8 cellular contexts compared by ENCODE assay signal in genomic region chr11:73350908-73351636, GRCh38. TPM values are rescaled to one million over a fixed set of nuclear protein-coding genes. Genes with fewer than 3 reads are reported as not detected.
DNase-seq lines count a peak whose midpoint lies in the region; ATAC-seq and TF ChIP-seq lines count a peak whose summit lies in the region.

No MANE protein-coding gene starts in this region.

- no peak overlapping the region for H4K8ac ChIP-seq in mesenchymal stem cell (ENCODE audit: low read length)

- no peak overlapping the region for H3K23ac ChIP-seq in mesenchymal stem cell (ENCODE audit: low read length in 2 of 2)

- CTCF ChIA-PET in activated CD4-positive, alpha-beta T cell treated with anti-CD3 and anti-CD28 coated beads, Interleukin-2, amount 10 ng/mL, durations not matched to agents 7 days and 5 days (lab: Charles Lee): interaction anchor here (0.5 to 5.0 kb wide), 42 partner anchors 10 to 343 kb away, joined by 3 to 57 read pairs (median 4); partner anchors contain the start of genes ARHGEF17 and RELT

- H3K4me3 Mint-ChIP-seq in activated CD4-positive, alpha-beta T cell treated with anti-CD3 and anti-CD28 coated beads, Interleukin-2, amount 10 ng/mL, durations not matched to agents 7 days and 5 days: no peak overlapping the region

- WGBS in mesenchymal stem cell: 33% methylated on average over 15 of the region's 16 CpGs

- H3K4me3 ChIP-seq in HAP-1: no peak overlapping the region
- H3K4me3 ChIP-seq in dorsolateral prefrontal cortex: peak overlapping the region in 15 of 59 donors; percentile 1 to 31 (median 14)
- H3K4me3 ChIP-seq in mesenchymal stem cell (ENCODE audit: insufficient read depth in 1 of 2, low read depth in 1 of 2, low read length in 2 of 2): no peak overlapping the region

- no peak overlapping the region for H2AFZ ChIP-seq in mesenchymal stem cell (ENCODE audit: low read depth, low read length)

- H2BK5ac ChIP-seq in mesenchymal stem cell (ENCODE audit: low read depth, low read length, poor library complexity, severe bottlenecking): no peak overlapping the region

- in situ Hi-C loops in HAP-1 (cut with MboI; ENCODE audit: low sequenced_read_pairs): no loop called here

- peaks cover 52% of the 10 kb centered on the region for H3K79me1 ChIP-seq in mesenchymal stem cell (replicated peaks; ENCODE audit: low read length, poor library complexity, severe bottlenecking)

- DNase-seq in AML-193 (lab: John Stamatoyannopoulos, UW) (peak; percentile 76 to 80), HAP-1 (ENCODE audit: low spot score in 2 of 2) (peak; percentile 61 to 62), NCI-H510A (lab: John Stamatoyannopoulos, UW) (peak; percentile 76), dorsolateral prefrontal cortex (peak in 4 of 10 donors; percentile 49 to 79 (median 60)), mesenchymal stem cell (peak; percentile 85)
- peak; percentile 62 for DNase-seq in activated CD4-positive, alpha-beta T cell treated with anti-CD3 and anti-CD28 coated beads, Interleukin-2, amount 10 ng/mL, durations not matched to agents 7 days and 5 days
- DNase-seq in stimulated activated CD8-positive, alpha-beta memory T cell treated with anti-CD3 and anti-CD28 coated beads, Interleukin-4, amount 100 ng/mL, for 24 hours (ENCODE audit: low read depth): peak; percentile 24

- H3K36me3 ChIP-seq in HAP-1 (replicated peaks) (no peaks in the 10 kb centered on the region), mesenchymal stem cell (ENCODE audit: control insufficient read depth in 1 of 2, insufficient read depth in 2 of 2, low read depth in 1 of 2, low read length in 2 of 2) (peaks cover 62 to 67% of the 10 kb centered on the region in 2 experiments)

- no peaks in the 10 kb centered on the region for H3K9me3 Mint-ChIP-seq in activated CD4-positive, alpha-beta T cell treated with anti-CD3 and anti-CD28 coated beads, Interleukin-2, amount 10 ng/mL, durations not matched to agents 7 days and 5 days

- peak overlapping the region; percentile 64 for H3K9ac ChIP-seq in mesenchymal stem cell (ENCODE audit: low read length)

- intact Hi-C loops in dorsolateral prefrontal cortex (cut with DNase I): loop anchor here in 1 of 2 donors (1.0 kb wide), 1 partner anchor 42 kb away; no protein-coding TSS in a partner anchor

- H3K27me3 ChIP-seq in HAP-1 (ENCODE audit: low read depth) (no peaks in the 10 kb centered on the region), dorsolateral prefrontal cortex (no peaks in the 10 kb centered on the region), mesenchymal stem cell (ENCODE audit: control insufficient read depth in 1 of 2, insufficient read depth in 1 of 2, low read length in 2 of 2) (no peaks in the 10 kb centered on the region)

- H4K91ac ChIP-seq in mesenchymal stem cell (ENCODE audit: low read length): peak overlapping the region; percentile 16

- peak; percentile 90 to 100 (median 97) for TF ChIP-seq CTCF in dorsolateral prefrontal cortex (IDR thresholded peaks at IDR 0.05 in 54 of 56, conservative IDR thresholded peaks at IDR 0.05 in 2 of 56; ENCODE audit: low read depth in 1 of 56, partially characterized antibody in 56 of 56)

- H3K27ac Mint-ChIP-seq in activated CD4-positive, alpha-beta T cell treated with anti-CD3 and anti-CD28 coated beads, Interleukin-2, amount 10 ng/mL, durations not matched to agents 7 days and 5 days: peak overlapping the region; percentile 21

- no peak overlapping the region for H2BK15ac ChIP-seq in mesenchymal stem cell (ENCODE audit: low read depth, poor library complexity, severe bottlenecking)

- no peak overlapping the region for H2BK12ac ChIP-seq in mesenchymal stem cell (ENCODE audit: low read length in 2 of 2)

- H3K9me3 ChIP-seq in HAP-1 (no peaks in the 10 kb centered on the region), mesenchymal stem cell (ENCODE audit: control insufficient read depth, low read length) (no peaks in the 10 kb centered on the region)

- H3K4me1 ChIP-seq in HAP-1: no peaks in the 10 kb centered on the region
- H3K4me1 ChIP-seq in mesenchymal stem cell (ENCODE audit: control insufficient read depth, insufficient read depth, low read depth, low read length): peaks cover 3% of the 10 kb centered on the region

- H3K4me2 ChIP-seq in mesenchymal stem cell (ENCODE audit: low read length, poor library complexity, severe bottlenecking): no peak overlapping the region

- POLR2A ChIA-PET in activated CD4-positive, alpha-beta T cell treated with anti-CD3 and anti-CD28 coated beads, Interleukin-2, amount 10 ng/mL, durations not matched to agents 7 days and 5 days (lab: Charles Lee): interaction anchor here (0.6 kb wide), 2 partner anchors 41 to 42 kb away, joined by 3 read pairs; no protein-coding TSS in a partner anchor

- no peak for ATAC-seq in GM19397 (IDR thresholded peaks at IDR 0.05; ENCODE audit: unreplicated experiment)

- no peaks in the 10 kb centered on the region for H3K27me3 Mint-ChIP-seq in activated CD4-positive, alpha-beta T cell treated with anti-CD3 and anti-CD28 coated beads, Interleukin-2, amount 10 ng/mL, durations not matched to agents 7 days and 5 days

- H3K27ac ChIP-seq in dorsolateral prefrontal cortex: peak overlapping the region in 9 of 59 donors; percentile 1 to 59 (median 31)
- no peak overlapping the region for H3K27ac ChIP-seq in mesenchymal stem cell (ENCODE audit: low read length, poor library complexity, severe bottlenecking)

- H2AK5ac ChIP-seq in mesenchymal stem cell (ENCODE audit: low read length, severe bottlenecking): no peak overlapping the region

- no peaks in the 10 kb centered on the region for H3K36me3 Mint-ChIP-seq in activated CD4-positive, alpha-beta T cell treated with anti-CD3 and anti-CD28 coated beads, Interleukin-2, amount 10 ng/mL, durations not matched to agents 7 days and 5 days (ENCODE audit: low read depth)

- peaks cover 20% of the 10 kb centered on the region for H3K4me1 Mint-ChIP-seq in activated CD4-positive, alpha-beta T cell treated with anti-CD3 and anti-CD28 coated beads, Interleukin-2, amount 10 ng/mL, durations not matched to agents 7 days and 5 days

- H3K18ac ChIP-seq in mesenchymal stem cell (ENCODE audit: low read depth in 1 of 2, low read length in 2 of 2): no peak overlapping the region

- no peak overlapping the region for H2BK120ac ChIP-seq in mesenchymal stem cell (ENCODE audit: low read depth, low read length)

- no peak overlapping the region for H3K14ac ChIP-seq in mesenchymal stem cell (ENCODE audit: low read length in 2 of 2)

- no peak overlapping the region for H3K4ac ChIP-seq in mesenchymal stem cell (ENCODE audit: low read depth in 1 of 2, low read length in 2 of 2)

RNA-seq across cellular contexts. Expression of gene RELT, which starts 25.1 kb away (rescaled TPM):
- total RNA-seq in activated CD4-positive, alpha-beta T cell treated with anti-CD3 and anti-CD28 coated beads, Interleukin-2, amount 10 ng/mL, durations not matched to agents 7 days and 5 days: 10 to 100 TPM; 22.0 to 24.6 TPM
- total RNA-seq in dorsolateral prefrontal cortex: 10 to 100 TPM in 110 of 120 experiments, 1 to 10 TPM in 10; 8.6 to 36.1 (median 12.8) TPM
- 2.6 TPM for polyA plus RNA-seq in mesenchymal stem cell (2013, experiment 1 of 2)
- polyA plus RNA-seq in mesenchymal stem cell (2013, experiment 2 of 2): 3.0 TPM

RNA-seq across cellular contexts. Expression of gene ARHGEF17, which starts 43.0 kb away (rescaled TPM):
- not detected for total RNA-seq in activated CD4-positive, alpha-beta T cell treated with anti-CD3 and anti-CD28 coated beads, Interleukin-2, amount 10 ng/mL, durations not matched to agents 7 days and 5 days
- total RNA-seq in dorsolateral prefrontal cortex: 100 to 1,000 TPM in 102 of 120 experiments, 10 to 100 TPM in 18; 74.0 to 177 (median 117) TPM
- 69.6 TPM for polyA plus RNA-seq in mesenchymal stem cell (2013, experiment 1 of 2)
- 65.7 TPM for polyA plus RNA-seq in mesenchymal stem cell (2013, experiment 2 of 2)

Comparison
In these comparisons a context has a peak if more than half of its experiments do, and no peak if none do; other contexts are left out.
1. RNA of gene ARHGEF17, which starts 43.0 kb away (total RNA-seq): 74.0 to 177 TPM in dorsolateral prefrontal cortex; not detected in activated CD4-positive, alpha-beta T cell treated with anti-CD3 and anti-CD28 coated beads, Interleukin-2, amount 10 ng/mL, durations not matched to agents 7 days and 5 days; every median in the first group is over 10 times any median in the second.